9 cellular contexts compared by ENCODE assay signal in the genomic region with DNA sequence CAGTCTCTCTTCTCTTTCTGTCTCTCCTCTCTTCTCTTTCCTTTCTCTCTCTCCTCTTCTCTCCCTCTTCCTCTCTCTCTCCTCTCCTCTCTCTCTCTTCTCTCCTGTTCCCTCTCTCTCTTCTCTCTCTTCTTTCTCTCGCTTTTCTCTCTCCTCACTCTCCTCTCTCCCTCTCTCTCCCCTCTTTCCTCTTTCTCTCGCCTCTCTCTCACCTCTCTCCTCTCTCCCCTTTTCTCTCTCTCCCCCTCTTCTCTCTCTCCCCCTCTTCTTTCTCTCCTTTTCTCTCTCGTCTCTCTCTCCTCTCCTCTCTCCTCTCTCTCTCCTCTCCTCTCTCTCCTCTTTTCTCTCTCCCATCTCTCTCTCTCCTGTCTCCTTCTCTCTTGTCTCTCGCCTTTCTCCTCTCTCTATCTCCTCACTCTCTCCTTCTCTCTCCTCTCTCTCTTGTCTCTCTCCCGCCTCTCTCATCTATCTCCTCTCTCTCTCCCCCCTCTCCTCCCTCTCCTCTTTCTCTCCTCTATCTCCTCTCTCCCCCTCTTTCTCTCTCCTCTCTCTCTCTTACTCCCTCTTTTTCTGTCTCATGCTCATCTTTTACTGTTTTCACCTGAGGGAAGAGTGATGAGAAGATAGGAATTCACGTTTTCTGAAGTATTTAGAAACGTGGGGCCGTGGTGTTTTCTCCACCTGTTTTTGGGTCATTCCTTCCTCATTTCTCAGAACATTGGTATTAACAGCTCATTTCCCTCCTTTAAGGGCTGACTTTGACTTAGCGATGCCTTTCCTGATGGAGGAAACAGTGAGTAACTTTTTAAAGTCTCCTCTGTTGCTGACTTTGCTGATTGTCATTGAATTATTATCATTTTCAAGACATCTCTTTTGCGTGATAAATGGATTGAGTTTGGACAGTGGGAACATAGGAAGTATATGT.
A peak's percentile ranks its signal among the peaks of the same experiment; 100 is the strongest.
DNase-seq lines count a peak whose midpoint lies in the region; ATAC-seq and TF ChIP-seq lines count a peak whose summit lies in the region.
"Had no signal": no experiment of that assay in that cellular context is flagged by ENCODE, and none has a peak within 500 bp of the region (broad histone marks: within the 10 kb centered on the region; RNA-seq: fewer than 3 reads in every experiment).

No MANE protein-coding gene starts in this region.

- 20 to 32% methylated on average over 9 to 10 of the region's 10 CpGs for WGBS in ectodermal cell, 2 experiments

- ATAC-seq in CD4-positive, alpha-beta T cell (ENCODE audit: poor library complexity), result no peak
- ATAC-seq in GM18907 (IDR thresholded peaks at IDR 0.05; ENCODE audit: unreplicated experiment), result no peak

- CTCF ChIA-PET in CD4-positive, alpha-beta T cell (lab: Charles Lee), result no interaction called here

- peak overlapping the region; percentile 81 for H3K4me3 ChIP-seq in ectodermal cell (ENCODE audit: insufficient read depth, low read depth, low read length)

- intact Hi-C loops in CD4-positive, alpha-beta T cell (cut with DNase I, micrococcal nuclease), result loop anchor here in 1 of 2 experiments (2.0 kb wide), 1 partner anchor 16 kb away; no protein-coding TSS in a partner anchor

- H3K9me3 Mint-ChIP-seq in CD4-positive, alpha-beta T cell, result no peaks in the 10 kb centered on the region
- H3K9me3 Mint-ChIP-seq in neural crest cell, result peaks cover 4% of the 10 kb centered on the region

- TF ChIP-seq CTCF in CD4-positive, alpha-beta T cell (IDR thresholded peaks at IDR 0.05), result peak; percentile 9
- TF ChIP-seq CTCF in neural crest cell (conservative IDR thresholded peaks at IDR 0.05), result no peak

- no peak overlapping the region for H3K27ac ChIP-seq in CD4-positive, alpha-beta T cell (ENCODE audit: low read depth, low read length)
- no peak overlapping the region for H3K27ac ChIP-seq in ectodermal cell (ENCODE audit: insufficient read depth, low read depth, low read length, poor library complexity, severe bottlenecking)

- no peaks in the 10 kb centered on the region for H3K27me3 ChIP-seq in CD4-positive, alpha-beta T cell (ENCODE audit: control insufficient read depth, insufficient read depth, low read length)
- peaks cover 6% of the 10 kb centered on the region for H3K27me3 ChIP-seq in ectodermal cell (ENCODE audit: control insufficient read depth, insufficient read depth, low read length, poor library complexity, severe bottlenecking)

- no peaks in the 10 kb centered on the region for H3K27me3 Mint-ChIP-seq in CD4-positive, alpha-beta T cell
- peaks cover 19% of the 10 kb centered on the region for H3K27me3 Mint-ChIP-seq in neural crest cell (ENCODE audit: low read depth)

- H3K9me3 ChIP-seq in CD4-positive, alpha-beta T cell (ENCODE audit: control insufficient read depth, low read length), result no peaks in the 10 kb centered on the region
- no peaks in the 10 kb centered on the region for H3K9me3 ChIP-seq in ectodermal cell (ENCODE audit: control insufficient read depth, low read length)

- no peak for DNase-seq in CD4-positive, alpha-beta T cell
- DNase-seq in M059J (ENCODE audit: low read depth) (peak; percentile 23), neural crest cell (ENCODE audit: low read depth, low spot score) (no peak), activated gamma-delta T cell (lab: John Stamatoyannopoulos, UW) (no peak), NCI-H1930 (lab: John Stamatoyannopoulos, UW) (no peak), NCI-H446 treated with DMSO at 0.1 percent for 48 hours (lab: John Stamatoyannopoulos, UW) (no peak)
- DNase-seq: occipital lobe had no signal

- peak overlapping the region; percentile 89 for H3K4me3 Mint-ChIP-seq in CD4-positive, alpha-beta T cell
- H3K4me3 Mint-ChIP-seq in neural crest cell, result peak overlapping the region; percentile 88

- POLR2A ChIA-PET in CD4-positive, alpha-beta T cell (lab: Charles Lee), result no interaction called here

- peak overlapping the region; percentile 3 for H3K27ac Mint-ChIP-seq in CD4-positive, alpha-beta T cell
- H3K27ac Mint-ChIP-seq in neural crest cell (ENCODE audit: unreplicated experiment), result no peak overlapping the region

- H3K4me1 ChIP-seq in ectodermal cell (ENCODE audit: control insufficient read depth, insufficient read depth, low read length), result no peaks in the 10 kb centered on the region

- H3K36me3 Mint-ChIP-seq in CD4-positive, alpha-beta T cell (ENCODE audit: low read depth), result peaks cover 42% of the 10 kb centered on the region
- H3K36me3 Mint-ChIP-seq in neural crest cell (ENCODE audit: low read depth), result peaks cover 7% of the 10 kb centered on the region

- peaks cover 9% of the 10 kb centered on the region for H3K36me3 ChIP-seq in ectodermal cell (ENCODE audit: control insufficient read depth, insufficient read depth, low read length)

- H3K4me1 Mint-ChIP-seq in CD4-positive, alpha-beta T cell (ENCODE audit: low read depth), result peaks cover 57% of the 10 kb centered on the region
- H3K4me1 Mint-ChIP-seq in neural crest cell, result peaks cover 26% of the 10 kb centered on the region
